In the genomic region with DNA sequence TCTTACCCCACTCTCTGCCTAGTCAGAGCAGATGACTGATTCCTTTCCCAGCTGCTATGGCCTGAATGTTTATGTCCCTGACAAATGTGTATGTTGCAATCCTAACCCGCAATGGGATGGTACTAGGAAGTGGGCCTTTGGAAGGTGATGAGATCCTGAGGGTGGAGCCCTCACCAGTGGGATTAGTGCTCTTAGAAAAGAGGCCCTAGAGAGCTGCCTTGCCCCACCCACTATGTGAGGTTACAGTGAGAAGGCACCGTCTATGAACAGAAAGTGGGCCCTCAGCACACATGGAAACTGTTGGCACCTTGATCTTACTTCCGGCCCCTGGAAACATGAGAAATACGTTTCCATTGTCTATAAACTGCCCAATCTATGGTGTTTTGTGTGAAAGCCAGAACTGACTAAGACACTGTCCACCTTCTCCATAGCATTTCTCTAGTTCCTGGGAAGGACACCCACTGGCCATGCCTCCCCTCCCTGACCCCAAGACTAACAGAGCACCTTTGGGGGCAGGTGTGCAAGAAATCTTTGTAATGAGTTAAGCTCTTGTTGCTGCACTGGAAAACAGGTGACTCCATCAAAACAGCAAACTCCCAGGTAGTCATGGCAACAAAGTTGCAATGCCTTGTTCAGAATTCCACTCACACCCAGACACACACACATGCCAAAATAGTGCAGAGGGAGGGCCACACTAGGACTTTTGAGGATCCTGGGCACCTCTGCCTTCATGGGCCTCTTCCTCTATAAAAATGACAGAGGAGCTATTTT, we compare ENCODE assay signal across 8 cellular contexts. TPM values are rescaled to one million over a fixed set of nuclear protein-coding genes. Genes with fewer than 3 reads are reported as not detected.
DNase-seq lines count a peak whose midpoint lies in the region; ATAC-seq and TF ChIP-seq lines count a peak whose summit lies in the region.

No MANE protein-coding gene starts in this region.

- H3K9me2 ChIP-seq in hepatocyte (replicated peaks; ENCODE audit: insufficient read depth): no peaks in the 10 kb centered on the region

- H3K4me1 Mint-ChIP-seq in activated CD4-positive, alpha-beta memory T cell treated with anti-CD3 and anti-CD28 coated beads for 36 hours (ENCODE audit: low read depth): peaks cover 26% of the 10 kb centered on the region

- intact Hi-C loops in activated CD4-positive, alpha-beta memory T cell treated with anti-CD3 and anti-CD28 coated beads for 36 hours (cut with micrococcal nuclease): loop anchor here (1.0 to 5.0 kb wide), 6 partner anchors 17 to 728 kb away; partner anchors contain the start of genes PNRC1, RRAGD and UBE2J1
- intact Hi-C loops in tibial artery (cut with DNase I; ENCODE audit: low total_unique reads): no loop called here

- H3K27ac Mint-ChIP-seq in activated CD4-positive, alpha-beta memory T cell treated with anti-CD3 and anti-CD28 coated beads for 36 hours: peak overlapping the region; percentile 78

- H3K9me3 Mint-ChIP-seq in activated CD4-positive, alpha-beta memory T cell treated with anti-CD3 and anti-CD28 coated beads for 36 hours: peaks cover 2% of the 10 kb centered on the region

- H3K9ac ChIP-seq in HUES48 (ENCODE audit: low read depth, low read length): no peak overlapping the region

- H3K4me2 ChIP-seq in hepatocyte: no peak overlapping the region

- no peaks in the 10 kb centered on the region for H3K36me3 ChIP-seq in HUES48 (ENCODE audit: control insufficient read depth, insufficient read depth, low read length)
- no peaks in the 10 kb centered on the region for H3K36me3 ChIP-seq in hepatocyte (replicated peaks; ENCODE audit: insufficient read depth, low read depth)
- H3K36me3 ChIP-seq in tibial artery: no peaks in the 10 kb centered on the region

- H3K36me3 Mint-ChIP-seq in activated CD4-positive, alpha-beta memory T cell treated with anti-CD3 and anti-CD28 coated beads for 36 hours: no peaks in the 10 kb centered on the region

- H3K27me3 ChIP-seq in HUES48 (ENCODE audit: control insufficient read depth, insufficient read depth, low read length): no peaks in the 10 kb centered on the region
- no peaks in the 10 kb centered on the region for H3K27me3 ChIP-seq in hepatocyte
- H3K27me3 ChIP-seq in tibial artery: no peaks in the 10 kb centered on the region

- ATAC-seq in GM19025 (IDR thresholded peaks at IDR 0.05; ENCODE audit: low read depth, unreplicated experiment) (peak; percentile 51), GM19455 (IDR thresholded peaks at IDR 0.05; ENCODE audit: unreplicated experiment) (no peak)

- H3K9me3 ChIP-seq in HUES48 (ENCODE audit: control insufficient read depth, insufficient read depth, low read length) (no peaks in the 10 kb centered on the region), hepatocyte (ENCODE audit: low read depth) (no peaks in the 10 kb centered on the region), tibial artery (no peaks in the 10 kb centered on the region)

- DNase-seq in activated CD4-positive, alpha-beta memory T cell treated with anti-CD3 and anti-CD28 coated beads for 36 hours: peak; percentile 77
- peak; percentile 35 for DNase-seq in hepatocyte (ENCODE audit: low spot score)
- DNase-seq in mucosa of gallbladder (ENCODE audit: low spot score): no peak
- DNase-seq in tibial artery: no peak
- DNase-seq in DMS79 treated with DMSO at 0.1 percent for 48 hours (lab: John Stamatoyannopoulos, UW): no peak

- POLR2A ChIA-PET in activated CD4-positive, alpha-beta memory T cell treated with anti-CD3 and anti-CD28 coated beads for 36 hours (lab: Charles Lee): interaction anchor here (0.9 to 3.4 kb wide), 3 partner anchors 53 to 218 kb away, joined by 3 to 29 read pairs (median 7); partner anchors contain the start of genes PNRC1 and UBE2J1

- H3K4me3 ChIP-seq in HUES48 (ENCODE audit: low read depth, low read length): no peak overlapping the region
- H3K4me3 ChIP-seq in hepatocyte: no peak overlapping the region
- H3K4me3 ChIP-seq in tibial artery: no peak overlapping the region

- H3K79me2 ChIP-seq in hepatocyte: no peaks in the 10 kb centered on the region

- H3K27ac ChIP-seq in HUES48 (ENCODE audit: low read depth, low read length) (peak overlapping the region; percentile 5), hepatocyte (peak overlapping the region; percentile 51), tibial artery (no peak overlapping the region)

- no peak overlapping the region for H3K4me3 Mint-ChIP-seq in activated CD4-positive, alpha-beta memory T cell treated with anti-CD3 and anti-CD28 coated beads for 36 hours

- H3K27me3 Mint-ChIP-seq in activated CD4-positive, alpha-beta memory T cell treated with anti-CD3 and anti-CD28 coated beads for 36 hours: no peaks in the 10 kb centered on the region

- 68% methylated on average over 4 of the region's 4 CpGs for WGBS in hepatocyte (ENCODE audit: low lambda C conversion rate, missing lambda C conversion rate)

- TF ChIP-seq CTCF in hepatocyte (IDR thresholded peaks at IDR 0.05; ENCODE audit: poor library complexity) (no peak), tibial artery (IDR thresholded peaks at IDR 0.05) (no peak)

- H2AFZ ChIP-seq in hepatocyte: no peak overlapping the region

- no peaks in the 10 kb centered on the region for H4K20me1 ChIP-seq in hepatocyte (ENCODE audit: insufficient read depth, poor library complexity, severe bottlenecking)

- H3K4me1 ChIP-seq in HUES48 (ENCODE audit: control insufficient read depth, insufficient read depth, low read length) (no peaks in the 10 kb centered on the region), hepatocyte (ENCODE audit: insufficient read depth) (no peaks in the 10 kb centered on the region), tibial artery (peaks cover 0 to 21% (median 20%) of the 10 kb centered on the region in 4 donors)

- CTCF ChIA-PET in activated CD4-positive, alpha-beta memory T cell treated with anti-CD3 and anti-CD28 coated beads for 36 hours (lab: Charles Lee): interaction anchor here (0.8 to 3.6 kb wide), 5 partner anchors 17 to 73 kb away, joined by 3 to 15 read pairs (median 3); partner anchors contain the start of gene UBE2J1

RNA-seq across cellular contexts. Expression of gene GABRR2, which starts 16.2 kb away (rescaled TPM):
- total RNA-seq in activated CD4-positive, alpha-beta memory T cell treated with anti-CD3 and anti-CD28 coated beads for 36 hours: under 1 TPM; 0.50 to 0.51 TPM
- total RNA-seq in hepatocyte (0.32 and 0.87 TPM in 2 replicates), mucosa of gallbladder (0.92 TPM)
- polyA plus RNA-seq in hepatocyte: 0.68 and 0.94 TPM in 2 replicates

RNA-seq across cellular contexts. Expression of gene UBE2J1, which starts 53.7 kb away (rescaled TPM):
- total RNA-seq in activated CD4-positive, alpha-beta memory T cell treated with anti-CD3 and anti-CD28 coated beads for 36 hours: 10 to 100 TPM; 23.8 to 24.9 TPM
- 64.1 and 68.1 TPM in 2 replicates for total RNA-seq in hepatocyte
- 37.3 and 44.7 TPM in 2 replicates for polyA plus RNA-seq in hepatocyte
- 32.5 TPM for total RNA-seq in mucosa of gallbladder

Comparison
In these comparisons a context has a peak if more than half of its experiments do, and no peak if none do; other contexts are left out.
1. H3K27ac ChIP-seq: peak in HUES48 (single experiment) and hepatocyte (single experiment); none in tibial artery (0 of 2).
2. DNase-seq: peak in activated CD4-positive, alpha-beta memory T cell treated with anti-CD3 and anti-CD28 coated beads for 36 hours (single experiment) and hepatocyte (single experiment); none in mucosa of gallbladder (single experiment), tibial artery (0 of 2) and DMS79 treated with DMSO at 0.1 percent for 48 hours (single experiment).